19 cellular contexts compared by ENCODE assay signal in genomic region chr22:26499188-26499703, GRCh38.
"Had no signal": no experiment of that assay in that cellular context is flagged by ENCODE, and none has a peak within 500 bp of the region (broad histone marks: within the 10 kb centered on the region; RNA-seq: fewer than 3 reads in every experiment).

No MANE protein-coding gene starts in this region.

- H3K27me3 ChIP-seq: esophagus squamous epithelium, pancreas, right lobe of liver, upper lobe of left lung had no signal

- H3K4me1 ChIP-seq: pancreas had no signal

- H3K27me3 Mint-ChIP-seq: activated B cell treated with CpG ODN at 0.5 μM for 24 hours; activated CD8-positive, alpha-beta T cell treated with anti-CD3 and anti-CD28 coated beads for 36 hours; naive thymus-derived CD8-positive, alpha-beta T cell had no signal

- H3K27ac Mint-ChIP-seq: activated B cell treated with CpG ODN at 0.5 μM for 24 hours; activated CD8-positive, alpha-beta T cell treated with anti-CD3 and anti-CD28 coated beads for 36 hours; stimulated activated effector memory CD8-positive, alpha-beta T cell treated with anti-CD3 and anti-CD28 coated beads, Interleukin-12 subunit alpha, Interleukin-12 subunit beta, amount 100 ng/mL, for 72 hours had no signal

- H3K9me3 Mint-ChIP-seq: activated B cell treated with CpG ODN at 0.5 μM for 24 hours; activated CD8-positive, alpha-beta T cell treated with anti-CD3 and anti-CD28 coated beads for 36 hours; immature natural killer cell; naive thymus-derived CD8-positive, alpha-beta T cell; stimulated activated effector memory CD8-positive, alpha-beta T cell treated with anti-CD3 and anti-CD28 coated beads, Interleukin-12 subunit alpha, Interleukin-12 subunit beta, amount 100 ng/mL, for 72 hours had no signal

- H3K4me3 Mint-ChIP-seq: activated B cell treated with CpG ODN at 0.5 μM for 24 hours; activated CD8-positive, alpha-beta T cell treated with anti-CD3 and anti-CD28 coated beads for 36 hours; immature natural killer cell; naive thymus-derived CD8-positive, alpha-beta T cell; stimulated activated effector memory CD8-positive, alpha-beta T cell treated with anti-CD3 and anti-CD28 coated beads, Interleukin-12 subunit alpha, Interleukin-12 subunit beta, amount 100 ng/mL, for 72 hours had no signal

- H3K4me3 ChIP-seq: esophagus squamous epithelium, pancreas, right lobe of liver, thoracic aorta, upper lobe of left lung had no signal

- H3K9me3 ChIP-seq: esophagus squamous epithelium, pancreas, right lobe of liver, thoracic aorta, upper lobe of left lung had no signal

- DNase-seq: activated B cell treated with CpG ODN at 0.5 μM for 24 hours; activated CD4-positive, alpha-beta T cell treated with anti-CD3 and anti-CD28 coated beads for 4 hours; activated CD8-positive, alpha-beta T cell treated with anti-CD3 and anti-CD28 coated beads for 36 hours; activated effector memory CD4-positive, alpha-beta T cell treated with Interleukin-2 at 50 U/mL for 16 hours; activated naive CD4-positive, alpha-beta T cell treated with anti-CD3 and anti-CD28 coated beads, Interleukin-2, amount 50 U/mL, for 16 hours; activated T-cell treated with anti-CD3 and anti-CD28 coated beads, Interleukin-2, amount 50 U/mL, for 1 hour; caudate nucleus; esophagus squamous epithelium; immature natural killer cell; left ventricle myocardium superior; mesenchymal stem cell; naive thymus-derived CD8-positive, alpha-beta T cell; pancreas; right lobe of liver; stimulated activated CD4-positive, alpha-beta T cell treated with anti-CD3 and anti-CD28 coated beads, Interleukin-4, amount 100 ng/mL, for 24 hours; T-helper 9 cell had no signal

- ATAC-seq: activated CD8-positive, alpha-beta T cell treated with anti-CD3 and anti-CD28 coated beads for 36 hours; left ventricle myocardium superior; naive thymus-derived CD8-positive, alpha-beta T cell; pancreas; stimulated activated effector memory CD8-positive, alpha-beta T cell treated with anti-CD3 and anti-CD28 coated beads, Interleukin-12 subunit alpha, Interleukin-12 subunit beta, amount 100 ng/mL, for 72 hours had no signal

- H3K27ac ChIP-seq: esophagus squamous epithelium, pancreas, right lobe of liver, thoracic aorta, upper lobe of left lung had no signal
